17 cellular contexts compared by ENCODE assay signal in the genomic region with DNA sequence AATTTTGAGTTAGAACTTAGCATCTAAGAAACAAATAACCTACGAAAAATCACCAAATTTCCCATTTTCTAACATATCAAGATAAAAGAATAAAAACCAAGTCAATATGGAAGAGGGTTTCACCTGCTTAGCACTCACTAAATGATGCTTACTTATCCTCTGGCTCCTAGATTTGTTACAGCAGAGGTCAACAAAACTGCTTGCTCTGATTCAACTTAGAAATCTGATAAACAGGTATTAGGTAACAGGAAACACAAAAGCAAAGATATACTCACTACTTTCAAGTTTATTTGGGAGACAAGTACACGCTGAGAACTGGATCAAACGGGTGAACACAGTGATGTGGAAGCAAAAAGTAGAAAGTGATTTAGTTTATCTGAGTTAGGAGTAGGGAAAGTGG.
A peak's percentile ranks its signal among the peaks of the same experiment; 100 is the strongest.
DNase-seq lines count a peak whose midpoint lies in the region; ATAC-seq and TF ChIP-seq lines count a peak whose summit lies in the region.
"Had no signal": no experiment of that assay in that cellular context is flagged by ENCODE, and none has a peak within 500 bp of the region (broad histone marks: within the 10 kb centered on the region; RNA-seq: fewer than 3 reads in every experiment).

No MANE protein-coding gene starts in this region.

- H3K4me1 ChIP-seq in left ventricle myocardium inferior (peaks cover 17% of the 10 kb centered on the region), PC-9 (replicated peaks; ENCODE audit: insufficient read depth) (no peaks in the 10 kb centered on the region), right lobe of liver (peaks cover 0 to 37% (median 11%) of the 10 kb centered on the region in 4 donors), gastrocnemius medialis (peaks cover 7% of the 10 kb centered on the region in 2 donors)

- H3K79me2 ChIP-seq in PC-9 (ENCODE audit: low read depth): no peaks in the 10 kb centered on the region

- no peaks in the 10 kb centered on the region for H4K20me1 ChIP-seq in PC-9 (ENCODE audit: insufficient read depth)

- no peak for TF ChIP-seq CTCF in left ventricle myocardium inferior (IDR thresholded peaks at IDR 0.05; ENCODE audit: borderline replicate concordance)
- TF ChIP-seq CTCF in PC-9 (conservative IDR thresholded peaks at IDR 0.05): no peak
- TF ChIP-seq CTCF in right lobe of liver (IDR thresholded peaks at IDR 0.05): no peak
- no peak for TF ChIP-seq CTCF in gastrocnemius medialis (IDR thresholded peaks at IDR 0.05 in 4 of 5, conservative IDR thresholded peaks at IDR 0.05 in 1 of 5)

- CTCF ChIA-PET in PC-9 (lab: Charles Lee): no interaction called here

- POLR2A ChIA-PET in PC-9 (lab: Charles Lee; ENCODE audit: unreplicated experiment): no interaction called here

- no peaks in the 10 kb centered on the region for H3K9me3 ChIP-seq in left ventricle myocardium inferior (replicated peaks)
- 0 out of 2 replicates have a peak, but pooled peaks cover 4% of the 10 kb centered on the region for H3K9me3 ChIP-seq in PC-9 (ENCODE audit: insufficient read depth, low read depth)
- no peaks in the 10 kb centered on the region for H3K9me3 ChIP-seq in right lobe of liver
- H3K9me3 ChIP-seq in gastrocnemius medialis: no peaks in the 10 kb centered on the region

- H3K9me2 ChIP-seq in PC-9 (ENCODE audit: insufficient read depth): peaks cover 5% of the 10 kb centered on the region; the same call in 1 of the 2 replicates

- ATAC-seq in Right ventricle myocardium superior (ENCODE audit: poor library complexity) (no peak), right lobe of liver (peak; percentile 75 to 82 (median 80)), gastrocnemius medialis (no peak)

- H3K36me3 ChIP-seq in left ventricle myocardium inferior: no peaks in the 10 kb centered on the region
- H3K36me3 ChIP-seq in PC-9 (ENCODE audit: low read depth): no peaks in the 10 kb centered on the region
- H3K36me3 ChIP-seq in right lobe of liver: no peaks in the 10 kb centered on the region
- no peaks in the 10 kb centered on the region for H3K36me3 ChIP-seq in gastrocnemius medialis

- no peaks in the 10 kb centered on the region for H3F3A ChIP-seq in PC-9 (ENCODE audit: insufficient read depth, low read depth)

- intact Hi-C loops in left ventricle myocardium inferior (cut with micrococcal nuclease): no loop called here
- intact Hi-C loops in Right ventricle myocardium superior (cut with DNase I): no loop called here
- intact Hi-C loops in PC-9 (cut with micrococcal nuclease; ENCODE audit: unreplicated experiment): no loop called here
- intact Hi-C loops in right lobe of liver (cut with DNase I): no loop called here
- intact Hi-C loops in gastrocnemius medialis (cut with DNase I; ENCODE audit: low total_unique reads): no loop called here

- H3K4me3 ChIP-seq in left ventricle myocardium inferior (no peak overlapping the region), PC-9 (no peak overlapping the region), right lobe of liver (no peak overlapping the region), gastrocnemius medialis (no peak overlapping the region)
- H3K4me3 ChIP-seq: GM23248 had no signal

- TF ChIP-seq POLR2A in right lobe of liver (IDR thresholded peaks at IDR 0.05): no peak
- no peak for TF ChIP-seq POLR2A in gastrocnemius medialis (IDR thresholded peaks at IDR 0.05)

- WGBS in right lobe of liver (ENCODE audit: insufficient coverage, low coverage, low lambda C conversion rate, missing lambda C conversion rate): 17% methylated on average over 3 of the region's 3 CpGs

- DNase-seq in left ventricle myocardium inferior (no peak), Right ventricle myocardium superior (no peak), PC-9 (no peak), right lobe of liver (no peak), retina (no peak), AML-193 (lab: John Stamatoyannopoulos, UW) (no peak), gastrocnemius medialis (no peak)
- DNase-seq: 8988T; ACHN; C1 segment of cervical spinal cord; Calu3; CD4-positive, alpha-beta T cell; DMS 273 treated with DMSO at 0.1 percent for 48 hours; GM23248; H7; IMR-90 had no signal

- H3K27me3 ChIP-seq in left ventricle myocardium inferior (ENCODE audit: low read depth) (no peaks in the 10 kb centered on the region), PC-9 (ENCODE audit: insufficient read depth, low read depth) (no peaks in the 10 kb centered on the region), right lobe of liver (no peaks in the 10 kb centered on the region), gastrocnemius medialis (no peaks in the 10 kb centered on the region)

- no TSS peak for BruUV-seq in PC-9 (replicated peaks; lab: Mats Ljungman, UMichigan)

- in situ Hi-C loops in gastrocnemius medialis (cut with MboI; ENCODE audit: low sequenced_read_pairs in 4 of 4): no loop called here

- H3K27ac ChIP-seq in left ventricle myocardium inferior (replicated peaks): peak overlapping the region; percentile 57
- no peak overlapping the region for H3K27ac ChIP-seq in PC-9
- peak overlapping the region; percentile 11 to 76 (median 59) for H3K27ac ChIP-seq in right lobe of liver
- no peak overlapping the region for H3K27ac ChIP-seq in gastrocnemius medialis
- H3K27ac ChIP-seq: GM23248, HL-60 had no signal

- H2AFZ ChIP-seq in PC-9: peak overlapping the region; percentile 64; the same call in 1 of the 2 replicates
- H2AFZ ChIP-seq: GM23248 had no signal

- H3K4me2 ChIP-seq in PC-9: no peak overlapping the region

Comparison
In these comparisons a context has a peak if more than half of its experiments do, and no peak if none do; other contexts are left out.
1. H3K27ac ChIP-seq: peak in left ventricle myocardium inferior (single experiment) and right lobe of liver (3 of 3); none in PC-9 (single experiment) and gastrocnemius medialis (0 of 4).
2. ATAC-seq: peak in right lobe of liver (4 of 4); none in Right ventricle myocardium superior (single experiment) and gastrocnemius medialis (0 of 2).